11 cellular contexts compared by ENCODE assay signal in genomic region chr13:87999791-88000190, GRCh38.
A peak's percentile ranks its signal among the peaks of the same experiment; 100 is the strongest.
DNase-seq lines count a peak whose midpoint lies in the region; ATAC-seq and TF ChIP-seq lines count a peak whose summit lies in the region.
"Had no signal": no experiment of that assay in that cellular context is flagged by ENCODE, and none has a peak within 500 bp of the region (broad histone marks: within the 10 kb centered on the region; RNA-seq: fewer than 3 reads in every experiment).

No MANE protein-coding gene starts in this region.

- CTCF ChIA-PET in WTC11 (lab: Charles Lee): interaction anchor here (0.6 to 1.2 kb wide), 2 partner anchors 1351 to 1696 kb away, joined by 3 to 5 read pairs; no protein-coding TSS in a partner anchor
- CTCF ChIA-PET in activated CD4-positive, alpha-beta memory T cell treated with anti-CD3 and anti-CD28 coated beads, Interleukin-2, amount 10 ng/mL, durations not matched to agents 7 days and 5 days (lab: Charles Lee): no interaction called here

- H3K79me2 ChIP-seq in Karpas-422 (ENCODE audit: low read length): no peaks in the 10 kb centered on the region

- H3K36me3 Mint-ChIP-seq in WTC11: peaks cover 11% of the 10 kb centered on the region
- H3K36me3 Mint-ChIP-seq in activated CD4-positive, alpha-beta memory T cell treated with anti-CD3 and anti-CD28 coated beads, Interleukin-2, amount 10 ng/mL, durations not matched to agents 7 days and 5 days (ENCODE audit: low read depth): no peaks in the 10 kb centered on the region
- H3K36me3 Mint-ChIP-seq: CD4-positive, CD25-positive, alpha-beta regulatory T cell had no signal

- no peak overlapping the region for H3K4me3 ChIP-seq in Karpas-422 (ENCODE audit: low read length)
- H3K4me3 ChIP-seq: prostate gland, testis had no signal

- in situ Hi-C loops in KBM-7 (cut with MboI; ENCODE audit: low pct_unique_long_range_greater_than_20kb, low sequenced_read_pairs): no loop called here

- H2AFZ ChIP-seq in Karpas-422 (ENCODE audit: low read length): peak overlapping the region; percentile 87

- no peak for TF ChIP-seq CTCF in WTC11 (IDR thresholded peaks at IDR 0.05)

- H3K4me2 ChIP-seq in Karpas-422 (ENCODE audit: low read depth, low read length, poor library complexity, severe bottlenecking): no peak overlapping the region

- H3K4me1 Mint-ChIP-seq in WTC11: peaks cover 3% of the 10 kb centered on the region; the same call in 1 of the 2 replicates
- H3K4me1 Mint-ChIP-seq in activated CD4-positive, alpha-beta memory T cell treated with anti-CD3 and anti-CD28 coated beads, Interleukin-2, amount 10 ng/mL, durations not matched to agents 7 days and 5 days: no peaks in the 10 kb centered on the region
- H3K4me1 Mint-ChIP-seq: CD4-positive, CD25-positive, alpha-beta regulatory T cell had no signal

- no peaks in the 10 kb centered on the region for H3K36me3 ChIP-seq in Karpas-422 (ENCODE audit: insufficient read depth, low read length)
- H3K36me3 ChIP-seq: prostate gland had no signal

- POLR2A ChIA-PET in WTC11 (lab: Charles Lee): no interaction called here
- POLR2A ChIA-PET in activated CD4-positive, alpha-beta memory T cell treated with anti-CD3 and anti-CD28 coated beads, Interleukin-2, amount 10 ng/mL, durations not matched to agents 7 days and 5 days (lab: Charles Lee): no interaction called here

- ATAC-seq in WTC11: peak; percentile 74

- H3K27me3 ChIP-seq in Karpas-422 (ENCODE audit: low read length): no peaks in the 10 kb centered on the region
- H3K27me3 ChIP-seq: testis had no signal

- no peaks in the 10 kb centered on the region for H3K27me3 Mint-ChIP-seq in WTC11 (ENCODE audit: low read depth)
- no peaks in the 10 kb centered on the region for H3K27me3 Mint-ChIP-seq in activated CD4-positive, alpha-beta memory T cell treated with anti-CD3 and anti-CD28 coated beads, Interleukin-2, amount 10 ng/mL, durations not matched to agents 7 days and 5 days
- H3K27me3 Mint-ChIP-seq: CD4-positive, CD25-positive, alpha-beta regulatory T cell had no signal

- no peaks in the 10 kb centered on the region for H3K9me2 ChIP-seq in Karpas-422 (replicated peaks; ENCODE audit: insufficient read depth, low read length)

- no peak overlapping the region for H3K27ac ChIP-seq in Karpas-422 (ENCODE audit: low read length)
- H3K27ac ChIP-seq: prostate gland, testis had no signal

- peaks cover 35% of the 10 kb centered on the region for H3K9me3 Mint-ChIP-seq in WTC11
- peaks cover 3% of the 10 kb centered on the region for H3K9me3 Mint-ChIP-seq in activated CD4-positive, alpha-beta memory T cell treated with anti-CD3 and anti-CD28 coated beads, Interleukin-2, amount 10 ng/mL, durations not matched to agents 7 days and 5 days

- DNase-seq in AG20443 (ENCODE audit: low spot score) (peak; percentile 11), Karpas-422 (peak; percentile 72), WTC11 (ENCODE audit: low spot score) (no peak), kidney tubule cell (ENCODE audit: low spot score) (peak; percentile 57), RKO (ENCODE audit: low spot score) (no peak), KBM-7 (no peak)
- no peak for DNase-seq in activated CD4-positive, alpha-beta memory T cell treated with anti-CD3 and anti-CD28 coated beads, Interleukin-2, amount 10 ng/mL, durations not matched to agents 7 days and 5 days
- no peak for DNase-seq in central memory CD4-positive, alpha-beta T cell
- DNase-seq: CD4-positive, CD25-positive, alpha-beta regulatory T cell; testis had no signal

- H3K4me3 Mint-ChIP-seq in WTC11: no peak overlapping the region
- no peak overlapping the region for H3K4me3 Mint-ChIP-seq in activated CD4-positive, alpha-beta memory T cell treated with anti-CD3 and anti-CD28 coated beads, Interleukin-2, amount 10 ng/mL, durations not matched to agents 7 days and 5 days
- H3K4me3 Mint-ChIP-seq: CD4-positive, CD25-positive, alpha-beta regulatory T cell had no signal

- H3K4me1 ChIP-seq in Karpas-422 (ENCODE audit: low read length): peaks cover 2% of the 10 kb centered on the region; the same call in 1 of the 2 replicates
- H3K4me1 ChIP-seq: prostate gland, testis had no signal

- H3K9me3 ChIP-seq in Karpas-422 (ENCODE audit: low read length): peaks cover 9% of the 10 kb centered on the region
- H3K9me3 ChIP-seq: prostate gland, testis had no signal

- H3K9ac ChIP-seq in Karpas-422 (ENCODE audit: low read length): no peak overlapping the region

- no peaks in the 10 kb centered on the region for H4K20me1 ChIP-seq in Karpas-422 (ENCODE audit: insufficient read depth, low read depth, low read length)

- no peak overlapping the region for H3K27ac Mint-ChIP-seq in WTC11
- H3K27ac Mint-ChIP-seq in activated CD4-positive, alpha-beta memory T cell treated with anti-CD3 and anti-CD28 coated beads, Interleukin-2, amount 10 ng/mL, durations not matched to agents 7 days and 5 days: no peak overlapping the region
- H3K27ac Mint-ChIP-seq: CD4-positive, CD25-positive, alpha-beta regulatory T cell had no signal

TF ChIP-seq in WTC11, 78 proteins besides CTCF, POLR2A, EP300 and RAD21:
- no peak for TF ChIP-seq PREB (CRISPR knock-in tag; IDR thresholded peaks at IDR 0.05; ENCODE audit: borderline replicate concordance)
- no peak for TF ChIP-seq FOXP1 (CRISPR knock-in tag; IDR thresholded peaks at IDR 0.05; ENCODE audit: borderline replicate concordance)
- no peak for TF ChIP-seq ZNF532 (CRISPR knock-in tag; IDR thresholded peaks at IDR 0.05; ENCODE audit: borderline replicate concordance)
- no peak for TF ChIP-seq ARID4B (CRISPR knock-in tag; IDR thresholded peaks at IDR 0.05; ENCODE audit: borderline replicate concordance)
TF ChIP-seq in WTC11: peak in this region for 0.

Comparison
In these comparisons a context has a peak if more than half of its experiments do, and no peak if none do; other contexts are left out.
1. DNase-seq: peak in AG20443 (single experiment), Karpas-422 (single experiment) and kidney tubule cell (single experiment); none in WTC11 (single experiment), RKO (single experiment), activated CD4-positive, alpha-beta memory T cell treated with anti-CD3 and anti-CD28 coated beads, Interleukin-2, amount 10 ng/mL, durations not matched to agents 7 days and 5 days (single experiment), KBM-7 (single experiment) and central memory CD4-positive, alpha-beta T cell (single experiment).